1 cellular context compared by ENCODE assay signal in the genomic region with DNA sequence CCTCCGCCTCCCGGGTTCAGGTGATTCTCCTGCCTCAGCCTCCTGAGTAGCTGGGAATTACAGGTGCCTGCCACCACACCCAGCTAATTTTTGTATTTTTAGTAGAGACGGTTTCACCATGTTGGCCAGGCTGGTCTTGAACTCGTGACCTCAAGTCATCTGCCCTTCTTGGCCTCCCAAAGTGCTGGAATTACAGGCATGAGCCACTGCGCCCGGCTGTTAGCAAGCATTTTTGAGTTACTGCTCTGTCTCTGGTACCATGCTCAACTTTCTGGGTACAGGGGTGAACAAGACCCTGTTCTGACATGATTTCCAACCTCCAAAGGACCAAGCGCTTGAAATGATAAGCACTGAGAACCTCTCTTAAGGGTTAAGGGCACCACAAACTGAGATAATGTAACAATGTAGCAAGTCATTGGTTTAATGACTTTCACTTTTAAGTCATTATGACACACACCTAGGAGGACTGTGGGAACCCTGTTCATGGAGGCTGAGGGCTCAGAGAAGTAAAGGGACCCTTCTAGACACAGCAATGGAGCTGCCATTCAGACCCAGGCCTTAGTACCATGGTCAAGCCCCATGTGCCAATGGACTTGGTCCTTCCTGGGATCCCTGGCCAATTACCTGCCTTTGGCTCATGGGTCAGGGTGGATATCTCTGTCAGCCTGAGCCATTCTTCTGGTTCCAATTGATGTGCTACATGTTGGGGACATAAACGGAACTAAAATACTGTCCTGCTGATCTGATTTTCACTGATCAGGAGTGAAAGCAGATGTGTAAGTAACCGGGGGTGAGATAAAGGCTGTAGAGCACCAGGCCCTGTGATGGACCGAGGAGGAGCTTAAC.
TF ChIP-seq lines count a peak whose summit lies in the region.

No MANE protein-coding gene starts in this region.

TF ChIP-seq in endothelial cell of umbilical vein, 7 proteins besides CTCF, POLR2A, EP300 and RAD21:
- TF ChIP-seq FOS (IDR thresholded peaks at IDR 0.05; ENCODE audit: borderline replicate concordance, insufficient read depth, low read length) (no peak), GATA2 (IDR thresholded peaks at IDR 0.05; ENCODE audit: insufficient read depth, insufficient read length, low read depth, low read length) (no peak), JUN (IDR thresholded peaks at IDR 0.05; ENCODE audit: borderline replicate concordance, insufficient read depth, insufficient read length, low read depth) (no peak), POLR2AphosphoS5 (IDR thresholded peaks at IDR 0.05; ENCODE audit: insufficient read depth, low read depth, low read length) (no peak)
TF ChIP-seq in endothelial cell of umbilical vein: peak in this region for 0.
